13 cellular contexts compared by ENCODE assay signal in the genomic region with DNA sequence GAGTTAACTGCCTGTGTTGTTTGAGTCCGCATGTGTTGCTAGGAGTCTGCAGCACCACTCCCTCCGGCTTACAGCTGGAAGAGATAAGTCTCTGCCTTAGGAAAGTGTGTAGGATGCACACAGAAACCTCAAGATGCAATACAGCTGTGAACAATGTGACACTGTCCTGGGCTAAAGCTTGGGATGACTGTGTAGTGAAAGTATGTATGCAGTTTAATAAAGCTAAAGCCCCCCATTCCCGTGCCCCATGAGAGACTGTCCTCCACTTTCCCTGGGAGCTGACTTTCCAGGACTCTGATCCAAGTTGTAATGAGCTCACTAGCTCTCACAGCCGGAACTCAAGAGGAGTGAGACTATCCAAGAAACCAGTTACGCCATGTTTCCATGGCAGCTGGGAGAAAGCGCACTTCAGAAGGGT.
DNase-seq lines count a peak whose midpoint lies in the region; ATAC-seq and TF ChIP-seq lines count a peak whose summit lies in the region.
"Had no signal": no experiment of that assay in that cellular context is flagged by ENCODE, and none has a peak within 500 bp of the region (broad histone marks: within the 10 kb centered on the region; RNA-seq: fewer than 3 reads in every experiment).

No MANE protein-coding gene starts in this region.

- H3K79me2 ChIP-seq in DOHH2 (ENCODE audit: control insufficient read depth, low read length) = no peaks in the 10 kb centered on the region

- no peaks in the 10 kb centered on the region for H3K36me3 ChIP-seq in DOHH2 (ENCODE audit: control insufficient read depth, low read length)
- H3K36me3 ChIP-seq in stomach = no peaks in the 10 kb centered on the region

- H3F3A ChIP-seq in DOHH2 (ENCODE audit: control insufficient read depth, insufficient read depth) = no peaks in the 10 kb centered on the region

- DNase-seq in HFF-Myc (ENCODE audit: extremely low read depth, low read depth) (peak; percentile 67), cardiac fibroblast (ENCODE audit: low read depth in 2 of 2) (peak; percentile 50 to 87), immature natural killer cell (no peak), NCI-H2196 treated with DMSO at 0.1 percent for 48 hours (lab: John Stamatoyannopoulos, UW; ENCODE audit: unreplicated experiment) (no peak), stomach (no peak)
- DNase-seq: activated CD4-positive, alpha-beta T cell treated with anti-CD3 and anti-CD28 coated beads for 1 hour; effector memory CD8-positive, alpha-beta T cell; NCI-H1436 treated with DMSO at 0.1 percent for 48 hours had no signal

- H3K4me3 Mint-ChIP-seq in nephron (peak overlapping the region in 1 of 3 experiments; percentile 32), immature natural killer cell (no peak overlapping the region)
- H3K4me3 Mint-ChIP-seq: activated naive CD4-positive, alpha-beta T cell treated with anti-CD3 and anti-CD28 coated beads, Interleukin-2, amount 50 U/mL, for 24 hours; effector memory CD8-positive, alpha-beta T cell had no signal

- no peaks in the 10 kb centered on the region for H3K36me3 Mint-ChIP-seq in nephron (ENCODE audit: low read depth)
- H3K36me3 Mint-ChIP-seq in immature natural killer cell = no peaks in the 10 kb centered on the region
- H3K36me3 Mint-ChIP-seq: activated naive CD4-positive, alpha-beta T cell treated with anti-CD3 and anti-CD28 coated beads, Interleukin-2, amount 50 U/mL, for 24 hours had no signal

- intact Hi-C loops in stomach (cut with DNase I; ENCODE audit: low total_unique reads) = no loop called here

- TF ChIP-seq POLR2A in stomach (IDR thresholded peaks at IDR 0.05) = no peak

- H3K27me3 Mint-ChIP-seq in nephron (ENCODE audit: low read depth) = no peaks in the 10 kb centered on the region
- H3K27me3 Mint-ChIP-seq in immature natural killer cell (ENCODE audit: low read depth in 3 of 3) = peaks cover 0 to 4% (median 2%) of the 10 kb centered on the region in 3 donors
- H3K27me3 Mint-ChIP-seq: activated naive CD4-positive, alpha-beta T cell treated with anti-CD3 and anti-CD28 coated beads, Interleukin-2, amount 50 U/mL, for 24 hours; effector memory CD8-positive, alpha-beta T cell had no signal

- H3K27ac Mint-ChIP-seq in nephron = peak overlapping the region; percentile 76 to 82 (median 79)
- H3K27ac Mint-ChIP-seq in immature natural killer cell = no peak overlapping the region
- H3K27ac Mint-ChIP-seq: activated naive CD4-positive, alpha-beta T cell treated with anti-CD3 and anti-CD28 coated beads, Interleukin-2, amount 50 U/mL, for 24 hours; effector memory CD8-positive, alpha-beta T cell had no signal

- H3K27ac ChIP-seq in DOHH2 (ENCODE audit: low read depth, low read length) (peak overlapping the region; percentile 50), stomach (no peak overlapping the region)

- no peak overlapping the region for H3K4me3 ChIP-seq in DOHH2 (ENCODE audit: low read length)
- H3K4me3 ChIP-seq in HFF-Myc (replicated peaks; ENCODE audit: low read depth, low read length) = no peak overlapping the region
- H3K4me3 ChIP-seq in cardiac fibroblast (replicated peaks in 1 of 2; ENCODE audit: low read depth in 2 of 2, low read length in 2 of 2) = no peak overlapping the region
- no peak overlapping the region for H3K4me3 ChIP-seq in stomach

- no peak for TF ChIP-seq CTCF in DOHH2 (IDR thresholded peaks at IDR 0.05; ENCODE audit: low read depth, low read length, poor library complexity, severe bottlenecking)
- TF ChIP-seq CTCF in HFF-Myc (IDR thresholded peaks at IDR 0.05; ENCODE audit: low read depth, low read length, missing control alignments) = no peak
- TF ChIP-seq CTCF in cardiac fibroblast (IDR thresholded peaks at IDR 0.05; ENCODE audit: low read depth, low read length) = no peak
- no peak for TF ChIP-seq CTCF in nephron (IDR thresholded peaks at IDR 0.05; ENCODE audit: unreplicated experiment in 3 of 3)
- TF ChIP-seq CTCF in stomach (IDR thresholded peaks at IDR 0.05) = no peak

- H3K9me2 ChIP-seq in DOHH2 (replicated peaks; ENCODE audit: control insufficient read depth, low read length) = no peaks in the 10 kb centered on the region

- no peak for TF ChIP-seq EP300 in stomach (IDR thresholded peaks at IDR 0.05)

- no peaks in the 10 kb centered on the region for H3K9me3 ChIP-seq in DOHH2 (ENCODE audit: control insufficient read depth, insufficient read depth, low read length)
- H3K9me3 ChIP-seq in stomach = no peaks in the 10 kb centered on the region

- no peaks in the 10 kb centered on the region for H4K20me1 ChIP-seq in DOHH2 (ENCODE audit: control insufficient read depth, insufficient read depth, low read depth, low read length)

- H3K4me2 ChIP-seq in DOHH2 (ENCODE audit: low read length) = peak overlapping the region; percentile 33; the same call in 1 of the 2 replicates

- ATAC-seq in HG03354 (IDR thresholded peaks at IDR 0.05; ENCODE audit: poor library complexity, severe bottlenecking, unreplicated experiment) = no peak
- ATAC-seq: effector memory CD8-positive, alpha-beta T cell; Panc1 had no signal

- H3K4me1 ChIP-seq in DOHH2 (ENCODE audit: control insufficient read depth, low read length) (peaks cover 26% of the 10 kb centered on the region), stomach (peaks cover 0 to 4% (median 0%) of the 10 kb centered on the region in 4 donors)

- H3K4me1 Mint-ChIP-seq in nephron = peaks cover 9% of the 10 kb centered on the region
- H3K4me1 Mint-ChIP-seq in immature natural killer cell = no peaks in the 10 kb centered on the region
- H3K4me1 Mint-ChIP-seq: activated naive CD4-positive, alpha-beta T cell treated with anti-CD3 and anti-CD28 coated beads, Interleukin-2, amount 50 U/mL, for 24 hours had no signal

- no peaks in the 10 kb centered on the region for H3K27me3 ChIP-seq in DOHH2 (ENCODE audit: control insufficient read depth, low read length)
- no peaks in the 10 kb centered on the region for H3K27me3 ChIP-seq in stomach

- WGBS in stomach, 5 donors = 54 to 69% (median 59%) methylated on average over 4 to 6 of the region's 6 CpGs

- peaks cover 5% of the 10 kb centered on the region for H3K9me3 Mint-ChIP-seq in nephron
- H3K9me3 Mint-ChIP-seq in immature natural killer cell = peaks cover 0 to 1% (median 0%) of the 10 kb centered on the region in 6 donors
- H3K9me3 Mint-ChIP-seq: activated naive CD4-positive, alpha-beta T cell treated with anti-CD3 and anti-CD28 coated beads, Interleukin-2, amount 50 U/mL, for 24 hours; effector memory CD8-positive, alpha-beta T cell had no signal

Comparison
In these comparisons a context has a peak if more than half of its experiments do, and no peak if none do; other contexts are left out.
1. DNase-seq: peak in HFF-Myc (single experiment) and cardiac fibroblast (2 of 2); none in immature natural killer cell (0 of 3), NCI-H2196 treated with DMSO at 0.1 percent for 48 hours (single experiment) and stomach (single experiment).
2. H3K27ac Mint-ChIP-seq: peak in nephron (3 of 3); none in immature natural killer cell (0 of 6).